ENCODE assay signal across 8 cellular contexts in genomic region chr11:117143871-117144476, GRCh38. TPM values are rescaled to one million over a fixed set of nuclear protein-coding genes. Genes with fewer than 3 reads are reported as not detected.
DNase-seq lines count a peak whose midpoint lies in the region; ATAC-seq and TF ChIP-seq lines count a peak whose summit lies in the region.

PAFAH1B2 (plus strand) TSS chr11:117144287; CDS start chr11:117152448, 8,161 bp downstream.

- no peaks in the 10 kb centered on the region for H3K36me3 ChIP-seq in rectal smooth muscle tissue (ENCODE audit: control insufficient read depth, insufficient read depth, low read length)
- H3K36me3 ChIP-seq in vagina: no peaks in the 10 kb centered on the region

- peak within 1 kb of the TSS; percentile 74 for H3K4me3 ChIP-seq in astrocyte of the cerebellum (ENCODE audit: low read depth, low read length)
- peak within 1 kb of the TSS; percentile 57 for H3K4me3 ChIP-seq in rectal smooth muscle tissue (ENCODE audit: low read length)
- peak within 1 kb of the TSS; percentile 81 to 88 for H3K4me3 ChIP-seq in vagina

- intact Hi-C loops in vagina (cut with DNase I): no loop called here

- DNase-seq in NCI-H2081 (lab: John Stamatoyannopoulos, UW): peak; percentile 97
- peak; percentile 94 for DNase-seq in T-helper 9 cell
- peak; percentile 67 for DNase-seq in astrocyte of the cerebellum (ENCODE audit: low read depth)
- peak; percentile 98 for DNase-seq in hepatic stellate cell (ENCODE audit: low spot score)
- DNase-seq in vagina (ENCODE audit: extremely low spot score in 2 of 2): peak; percentile 95 to 97

- H3K9me3 ChIP-seq in vagina: no peaks in the 10 kb centered on the region

- in situ Hi-C loops in astrocyte of the cerebellum (cut with HindIII; ENCODE audit: low sequenced_read_pairs): no loop called here

- H3K4me1 ChIP-seq in rectal smooth muscle tissue (ENCODE audit: control insufficient read depth, insufficient read depth, low read length) (peaks cover 8% of the 10 kb centered on the region), vagina (peaks cover 40% of the 10 kb centered on the region)

- H3K27me3 ChIP-seq in rectal smooth muscle tissue (ENCODE audit: control insufficient read depth, insufficient read depth, low read length): no peaks in the 10 kb centered on the region
- no peaks in the 10 kb centered on the region for H3K27me3 ChIP-seq in vagina

- peak within 1 kb of the TSS; percentile 91 for H3K27ac ChIP-seq in rectal smooth muscle tissue (ENCODE audit: low read depth, low read length)
- peak within 1 kb of the TSS; percentile 90 for H3K27ac ChIP-seq in vagina

- H3K9ac ChIP-seq in rectal smooth muscle tissue (ENCODE audit: low read length): peak within 1 kb of the TSS; percentile 74

- TF ChIP-seq CTCF in astrocyte of the cerebellum (IDR thresholded peaks at IDR 0.05; ENCODE audit: low read depth, low read length, missing control alignments) (no peak), vagina (IDR thresholded peaks at IDR 0.05) (no peak)

- ATAC-seq in GM18517 (IDR thresholded peaks at IDR 0.05; ENCODE audit: unreplicated experiment): peak; percentile 94
- peak; percentile 96 for ATAC-seq in HG03039 (IDR thresholded peaks at IDR 0.05; ENCODE audit: unreplicated experiment)

- peak in 1 of 2 donors; percentile 70 for TF ChIP-seq POLR2A in vagina (IDR thresholded peaks at IDR 0.05)

RNA-seq across cellular contexts. Expression of gene PAFAH1B2, which starts in this region (rescaled TPM):
- 68.5 TPM for total RNA-seq in vagina

Comparison
In these comparisons a context has a peak if more than half of its experiments do, and no peak if none do; other contexts are left out.
1. Peak in every context shown above with its lines: DNase-seq, ATAC-seq, H3K4me3 ChIP-seq and H3K27ac ChIP-seq.